ENCODE assay signal across 23 cellular contexts in genomic region chr1:28273216-28273860, GRCh38.
"Had no signal": no experiment of that assay in that cellular context is flagged by ENCODE, and none has a peak within 500 bp of the region (broad histone marks: within the 10 kb centered on the region; RNA-seq: fewer than 3 reads in every experiment).

No MANE protein-coding gene starts in this region.

- H3K4me3 Mint-ChIP-seq: activated CD8-positive, alpha-beta memory T cell treated with anti-CD3 and anti-CD28 coated beads, Interleukin-2, amount 10 ng/mL, durations not matched to agents 7 days and 5 days; activated naive CD4-positive, alpha-beta T cell treated with anti-CD3 and anti-CD28 coated beads, Interleukin-2, amount 50 U/mL, for 24 hours; naive B cell had no signal

- H3K4me1 ChIP-seq: adrenal gland, foreskin keratinocyte, right atrium auricular region, tibial artery, uterus had no signal

- H3K9me3 Mint-ChIP-seq: activated naive CD4-positive, alpha-beta T cell treated with anti-CD3 and anti-CD28 coated beads, Interleukin-2, amount 50 U/mL, for 24 hours; naive B cell had no signal

- H3K4me1 Mint-ChIP-seq: activated CD8-positive, alpha-beta memory T cell treated with anti-CD3 and anti-CD28 coated beads, Interleukin-2, amount 10 ng/mL, durations not matched to agents 7 days and 5 days; activated naive CD4-positive, alpha-beta T cell treated with anti-CD3 and anti-CD28 coated beads, Interleukin-2, amount 50 U/mL, for 24 hours; naive B cell had no signal

- ATAC-seq: activated CD8-positive, alpha-beta memory T cell treated with anti-CD3 and anti-CD28 coated beads, Interleukin-2, amount 10 ng/mL, durations not matched to agents 7 days and 5 days; foreskin keratinocyte had no signal

- H3K4me3 ChIP-seq: adrenal gland, coronary artery, lung, right atrium auricular region, skin epidermis, tibial artery, uterus had no signal

- DNase-seq: activated CD4-positive, alpha-beta T cell treated with anti-CD3 and anti-CD28 coated beads, Interleukin-2, amount 50 U/mL, for 48 hours; activated CD8-positive, alpha-beta memory T cell treated with anti-CD3 and anti-CD28 coated beads, Interleukin-2, amount 10 ng/mL, durations not matched to agents 7 days and 5 days; activated T-cell treated with anti-CD3 and anti-CD28 coated beads, Interleukin-2, amount 50 U/mL, for 1 hour; adrenal gland; caudate nucleus; effector CD4-positive, alpha-beta T cell; foreskin keratinocyte; head of caudate nucleus; naive B cell; nucleus accumbens; stimulated activated CD4-positive, alpha-beta T cell treated with anti-CD3 and anti-CD28 coated beads, Interleukin-15, amount 100 ng/mL, for 24 hours; stimulated activated CD4-positive, alpha-beta T cell treated with anti-CD3 and anti-CD28 coated beads, Interleukin-4, amount 100 ng/mL, for 1 hour; stimulated activated naive CD4-positive, alpha-beta T cell; T-helper 1 cell; T1000; tibial artery; uterus; WERI-Rb-1 had no signal

- H3K27me3 Mint-ChIP-seq: activated CD8-positive, alpha-beta memory T cell treated with anti-CD3 and anti-CD28 coated beads, Interleukin-2, amount 10 ng/mL, durations not matched to agents 7 days and 5 days; activated naive CD4-positive, alpha-beta T cell treated with anti-CD3 and anti-CD28 coated beads, Interleukin-2, amount 50 U/mL, for 24 hours; naive B cell had no signal

- H3K9me3 ChIP-seq: adrenal gland, right atrium auricular region, tibial artery, uterus had no signal

- H3K27ac ChIP-seq: adrenal gland, coronary artery, foreskin keratinocyte, right atrium auricular region, skin epidermis, tibial artery, uterus, WERI-Rb-1 had no signal

- H3K36me3 ChIP-seq: uterus had no signal
